Comparison of ENCODE assay signal across 1 cellular context in the genomic region with DNA sequence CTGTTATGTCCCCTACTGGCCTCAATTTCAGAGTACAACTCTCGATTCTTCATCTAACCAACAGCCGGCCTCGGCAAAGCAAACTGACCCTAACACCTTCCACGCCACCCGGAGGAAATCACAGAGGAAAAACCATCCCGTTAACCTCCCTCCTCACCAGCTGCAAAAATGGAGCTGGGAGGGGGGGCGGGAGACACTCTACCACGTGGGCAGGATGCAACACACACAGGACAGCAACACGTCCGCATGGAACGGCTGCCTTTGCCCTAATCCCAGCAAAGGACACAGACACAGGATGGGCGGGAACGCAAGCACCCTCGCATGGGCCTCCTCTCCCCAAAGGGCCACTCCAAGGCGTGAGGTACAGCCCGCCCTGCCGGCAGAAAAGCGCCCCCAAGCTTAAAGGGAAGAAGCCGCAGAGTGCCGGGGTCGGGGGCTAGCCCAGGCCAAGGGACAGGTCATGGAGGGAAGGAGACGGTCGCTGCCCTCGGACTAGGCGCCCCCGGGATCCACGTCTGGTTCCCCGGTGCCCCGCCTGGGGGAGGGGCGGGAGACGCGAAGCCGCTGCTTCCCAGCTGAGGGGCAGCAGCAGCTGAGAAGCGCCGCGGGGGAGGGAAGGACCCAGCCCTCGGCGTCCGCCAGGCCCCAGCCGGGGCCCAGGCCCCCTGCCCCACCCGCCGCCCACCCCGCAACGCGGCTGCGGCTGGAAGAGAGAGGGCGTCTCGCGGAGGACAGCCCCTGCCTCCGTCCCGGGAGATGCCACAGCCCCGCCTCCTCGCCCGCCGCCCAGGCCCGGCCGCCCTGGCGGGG.
TF ChIP-seq lines count a peak whose summit lies in the region.

No MANE protein-coding gene starts in this region.

TF ChIP-seq in HepG2, 621 proteins besides CTCF, POLR2A, EP300 and RAD21 (continued from another document):
- no peak for TF ChIP-seq ISX (CRISPR knock-in tag; conservative IDR thresholded peaks at IDR 0.05)
- TF ChIP-seq SNAI1 (CRISPR knock-in tag; IDR thresholded peaks at IDR 0.05; ENCODE audit: borderline replicate concordance), result no peak
- TF ChIP-seq ZNF563 (CRISPR knock-in tag; IDR thresholded peaks at IDR 0.05), result no peak; the same call in 1 of the 2 replicates
- no peak for TF ChIP-seq ELF1 (CRISPR knock-in tag; IDR thresholded peaks at IDR 0.05)
- TF ChIP-seq SALL1 (CRISPR knock-in tag; IDR thresholded peaks at IDR 0.05), result peak; percentile 67
- no peak for TF ChIP-seq ESRRA (CRISPR knock-in tag; IDR thresholded peaks at IDR 0.05; ENCODE audit: low read depth)
- TF ChIP-seq HIVEP1 (CRISPR knock-in tag; IDR thresholded peaks at IDR 0.05), result peak; percentile 70; the same call in 1 of the 2 replicates
- no peak for TF ChIP-seq NFE2 (CRISPR knock-in tag; IDR thresholded peaks at IDR 0.05)
- 0 out of 2 replicates have a peak, but pooled peaks have one; percentile 5 for TF ChIP-seq ZBTB21 (CRISPR knock-in tag; IDR thresholded peaks at IDR 0.05)
- no peak for TF ChIP-seq KDM2A (CRISPR knock-in tag; IDR thresholded peaks at IDR 0.05; ENCODE audit: borderline replicate concordance, low read depth)
- TF ChIP-seq MAFF (IDR thresholded peaks at IDR 0.05; ENCODE audit: low read depth, low read length), result no peak
- TF ChIP-seq TFDP1 (CRISPR knock-in tag; IDR thresholded peaks at IDR 0.05; ENCODE audit: borderline replicate concordance), result peak; percentile 54
- no peak for TF ChIP-seq POLR2G (IDR thresholded peaks at IDR 0.05; ENCODE audit: low read depth, low read length)
- peak; percentile 3 for TF ChIP-seq RBM39 (IDR thresholded peaks at IDR 0.05; ENCODE audit: low read depth, low read length, poor library complexity, severe bottlenecking)
- no peak for TF ChIP-seq ZNF205 (CRISPR knock-in tag; IDR thresholded peaks at IDR 0.05)
- TF ChIP-seq MNT (IDR thresholded peaks at IDR 0.05), result peak; percentile 83
- TF ChIP-seq, protein P1, sequence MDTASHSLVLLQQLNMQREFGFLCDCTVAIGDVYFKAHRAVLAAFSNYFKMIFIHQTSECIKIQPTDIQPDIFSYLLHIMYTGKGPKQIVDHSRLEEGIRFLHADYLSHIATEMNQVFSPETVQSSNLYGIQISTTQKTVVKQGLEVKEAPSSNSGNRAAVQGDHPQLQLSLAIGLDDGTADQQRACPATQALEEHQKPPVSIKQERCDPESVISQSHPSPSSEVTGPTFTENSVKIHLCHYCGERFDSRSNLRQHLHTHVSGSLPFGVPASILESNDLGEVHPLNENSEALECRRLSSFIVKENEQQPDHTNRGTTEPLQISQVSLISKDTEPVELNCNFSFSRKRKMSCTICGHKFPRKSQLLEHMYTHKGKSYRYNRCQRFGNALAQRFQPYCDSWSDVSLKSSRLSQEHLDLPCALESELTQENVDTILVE (CRISPR knock-in tag; IDR thresholded peaks at IDR 0.05), result peak; percentile 18; the same call in 1 of the 2 replicates
- TF ChIP-seq ZNF670 (CRISPR knock-in tag; IDR thresholded peaks at IDR 0.05; ENCODE audit: borderline replicate concordance), result 0 out of 2 replicates have a peak, but pooled peaks have one; percentile 13
- TF ChIP-seq, protein P2, sequence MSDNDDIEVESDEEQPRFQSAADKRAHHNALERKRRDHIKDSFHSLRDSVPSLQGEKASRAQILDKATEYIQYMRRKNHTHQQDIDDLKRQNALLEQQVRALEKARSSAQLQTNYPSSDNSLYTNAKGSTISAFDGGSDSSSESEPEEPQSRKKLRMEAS (IDR thresholded peaks at IDR 0.05), result peak; percentile 91
- no peak for TF ChIP-seq SYNCRIP (IDR thresholded peaks at IDR 0.05; ENCODE audit: insufficient read depth, low read depth, low read length)
- TF ChIP-seq, protein P3, sequence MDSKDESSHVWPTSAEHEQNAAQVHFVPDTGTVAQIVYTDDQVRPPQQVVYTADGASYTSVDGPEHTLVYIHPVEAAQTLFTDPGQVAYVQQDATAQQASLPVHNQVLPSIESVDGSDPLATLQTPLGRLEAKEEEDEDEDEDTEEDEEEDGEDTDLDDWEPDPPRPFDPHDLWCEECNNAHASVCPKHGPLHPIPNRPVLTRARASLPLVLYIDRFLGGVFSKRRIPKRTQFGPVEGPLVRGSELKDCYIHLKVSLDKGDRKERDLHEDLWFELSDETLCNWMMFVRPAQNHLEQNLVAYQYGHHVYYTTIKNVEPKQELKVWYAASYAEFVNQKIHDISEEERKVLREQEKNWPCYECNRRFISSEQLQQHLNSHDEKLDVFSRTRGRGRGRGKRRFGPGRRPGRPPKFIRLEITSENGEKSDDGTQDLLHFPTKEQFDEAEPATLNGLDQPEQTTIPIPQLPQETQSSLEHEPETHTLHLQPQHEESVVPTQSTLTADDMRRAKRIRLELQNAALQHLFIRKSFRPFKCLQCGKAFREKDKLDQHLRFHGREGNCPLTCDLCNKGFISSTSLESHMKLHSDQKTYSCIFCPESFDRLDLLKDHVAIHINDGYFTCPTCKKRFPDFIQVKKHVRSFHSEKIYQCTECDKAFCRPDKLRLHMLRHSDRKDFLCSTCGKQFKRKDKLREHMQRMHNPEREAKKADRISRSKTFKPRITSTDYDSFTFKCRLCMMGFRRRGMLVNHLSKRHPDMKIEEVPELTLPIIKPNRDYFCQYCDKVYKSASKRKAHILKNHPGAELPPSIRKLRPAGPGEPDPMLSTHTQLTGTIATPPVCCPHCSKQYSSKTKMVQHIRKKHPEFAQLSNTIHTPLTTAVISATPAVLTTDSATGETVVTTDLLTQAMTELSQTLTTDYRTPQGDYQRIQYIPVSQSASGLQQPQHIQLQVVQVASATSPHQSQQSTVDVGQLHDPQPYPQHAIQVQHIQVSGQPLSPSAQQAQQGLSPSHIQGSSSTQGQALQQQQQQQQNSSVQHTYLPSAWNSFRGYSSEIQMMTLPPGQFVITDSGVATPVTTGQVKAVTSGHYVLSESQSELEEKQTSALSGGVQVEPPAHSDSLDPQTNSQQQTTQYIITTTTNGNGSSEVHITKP (CRISPR knock-in tag; IDR thresholded peaks at IDR 0.05; ENCODE audit: low read depth), result 0 out of 2 replicates have a peak, but pooled peaks have one; percentile 25
- no peak for TF ChIP-seq ZSCAN25 (CRISPR knock-in tag; IDR thresholded peaks at IDR 0.05)
- 0 out of 2 replicates have a peak, but pooled peaks have one; percentile 14 for TF ChIP-seq KAT8 (CRISPR knock-in tag; IDR thresholded peaks at IDR 0.05)
- peak; percentile 52; the same call in 1 of the 2 replicates for TF ChIP-seq ZNF841 (CRISPR knock-in tag; IDR thresholded peaks at IDR 0.05; ENCODE audit: borderline replicate concordance)
- no peak for TF ChIP-seq IRX3 (CRISPR knock-in tag; IDR thresholded peaks at IDR 0.05; ENCODE audit: borderline replicate concordance, low read depth)
- no peak for TF ChIP-seq NFIC (IDR thresholded peaks at IDR 0.05; ENCODE audit: low read length)
- TF ChIP-seq GTF2F1 (IDR thresholded peaks at IDR 0.05; ENCODE audit: low read length), result no peak
- TF ChIP-seq AGO2 (optimal IDR thresholded peaks at IDR 0.05; ENCODE audit: low read depth, low read length), result peak; percentile 60
- no peak; the same call in 1 of the 2 replicates for TF ChIP-seq YEATS2 (CRISPR knock-in tag; IDR thresholded peaks at IDR 0.05; ENCODE audit: borderline replicate concordance)
- no peak for TF ChIP-seq ZNF883 (CRISPR knock-in tag; IDR thresholded peaks at IDR 0.05; ENCODE audit: not compliant biosample characterization)
- TF ChIP-seq SIX4 (CRISPR knock-in tag; IDR thresholded peaks at IDR 0.05), result no peak
- TF ChIP-seq ZMYM3 (CRISPR knock-in tag; IDR thresholded peaks at IDR 0.05), result peak; percentile 49; the same call in 1 of the 2 replicates
- TF ChIP-seq ZNF333 (CRISPR knock-in tag; IDR thresholded peaks at IDR 0.05; ENCODE audit: borderline replicate concordance), result peak; percentile 65; the same call in 1 of the 2 replicates
- TF ChIP-seq SETDB1 (CRISPR knock-in tag; IDR thresholded peaks at IDR 0.05; ENCODE audit: borderline replicate concordance), result no peak
- TF ChIP-seq CSRNP1 (CRISPR knock-in tag; IDR thresholded peaks at IDR 0.05), result no peak; the same call in 1 of the 2 replicates
- peak; percentile 3; the same call in 1 of the 2 replicates for TF ChIP-seq FOSL2 (CRISPR knock-in tag; IDR thresholded peaks at IDR 0.05)
- TF ChIP-seq, protein P4, sequence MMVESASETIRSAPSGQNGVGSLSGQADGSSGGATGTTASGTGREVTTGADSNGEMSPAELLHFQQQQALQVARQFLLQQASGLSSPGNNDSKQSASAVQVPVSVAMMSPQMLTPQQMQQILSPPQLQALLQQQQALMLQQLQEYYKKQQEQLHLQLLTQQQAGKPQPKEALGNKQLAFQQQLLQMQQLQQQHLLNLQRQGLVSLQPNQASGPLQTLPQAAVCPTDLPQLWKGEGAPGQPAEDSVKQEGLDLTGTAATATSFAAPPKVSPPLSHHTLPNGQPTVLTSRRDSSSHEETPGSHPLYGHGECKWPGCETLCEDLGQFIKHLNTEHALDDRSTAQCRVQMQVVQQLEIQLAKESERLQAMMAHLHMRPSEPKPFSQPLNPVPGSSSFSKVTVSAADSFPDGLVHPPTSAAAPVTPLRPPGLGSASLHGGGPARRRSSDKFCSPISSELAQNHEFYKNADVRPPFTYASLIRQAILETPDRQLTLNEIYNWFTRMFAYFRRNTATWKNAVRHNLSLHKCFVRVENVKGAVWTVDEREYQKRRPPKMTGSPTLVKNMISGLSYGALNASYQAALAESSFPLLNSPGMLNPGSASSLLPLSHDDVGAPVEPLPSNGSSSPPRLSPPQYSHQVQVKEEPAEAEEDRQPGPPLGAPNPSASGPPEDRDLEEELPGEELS (CRISPR knock-in tag; IDR thresholded peaks at IDR 0.05), result no peak; the same call in 1 of the 2 replicates
